Comparison of ENCODE assay signal across 1 cellular context in the genomic region with DNA sequence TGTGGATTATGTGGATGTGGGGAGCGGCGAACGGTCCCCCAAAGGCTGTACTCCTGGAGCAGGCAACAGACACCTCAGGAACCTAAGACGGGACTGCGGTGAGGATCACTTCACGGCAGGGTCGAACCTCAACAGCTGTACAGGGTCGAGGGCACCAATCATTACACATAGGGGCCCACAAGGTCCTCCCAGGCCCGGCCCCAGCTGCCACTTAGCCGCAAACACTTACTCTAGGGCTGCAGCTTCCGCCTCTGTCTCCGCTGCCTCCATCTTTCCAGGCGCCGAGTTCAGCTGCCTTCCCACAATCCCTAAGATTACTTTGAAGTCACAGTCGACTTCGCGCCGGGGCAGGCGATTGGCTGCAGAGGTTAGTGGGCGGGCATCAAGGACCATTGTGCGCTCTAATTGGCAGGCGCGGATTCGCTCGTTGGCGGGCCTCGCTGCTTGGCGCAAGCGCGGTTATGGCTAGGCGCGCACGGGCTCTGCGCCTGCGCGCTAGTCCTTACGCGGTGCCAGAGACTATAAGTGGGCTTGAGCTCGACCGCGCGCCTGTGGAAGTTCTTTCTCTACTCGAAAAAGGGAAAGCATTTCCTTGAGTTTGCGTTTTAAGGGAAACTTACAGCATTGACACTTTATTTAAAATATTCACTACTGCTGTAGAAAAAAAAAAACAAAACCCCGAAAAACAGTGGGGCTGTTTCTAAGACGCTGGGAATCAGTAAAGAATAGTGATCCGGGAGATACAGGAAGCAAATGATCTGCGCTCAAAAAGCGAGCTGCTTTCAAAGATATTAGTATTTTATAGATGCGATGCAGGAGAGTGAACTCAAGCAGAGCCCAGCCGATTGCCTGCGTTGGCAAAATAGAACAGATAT.
TF ChIP-seq lines count a peak whose summit lies in the region.

A gene with protein sequence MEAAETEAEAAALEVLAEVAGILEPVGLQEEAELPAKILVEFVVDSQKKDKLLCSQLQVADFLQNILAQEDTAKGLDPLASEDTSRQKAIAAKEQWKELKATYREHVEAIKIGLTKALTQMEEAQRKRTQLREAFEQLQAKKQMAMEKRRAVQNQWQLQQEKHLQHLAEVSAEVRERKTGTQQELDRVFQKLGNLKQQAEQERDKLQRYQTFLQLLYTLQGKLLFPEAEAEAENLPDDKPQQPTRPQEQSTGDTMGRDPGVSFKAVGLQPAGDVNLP (minus strand): TSS at position 293 of the 875 bp plus-strand sequence. CDS start 23 bp downstream, at position 270.

TF ChIP-seq in K562, 482 proteins besides CTCF, POLR2A, EP300 and RAD21 (continued from another document and continues in another):
- TF ChIP-seq, protein P1, sequence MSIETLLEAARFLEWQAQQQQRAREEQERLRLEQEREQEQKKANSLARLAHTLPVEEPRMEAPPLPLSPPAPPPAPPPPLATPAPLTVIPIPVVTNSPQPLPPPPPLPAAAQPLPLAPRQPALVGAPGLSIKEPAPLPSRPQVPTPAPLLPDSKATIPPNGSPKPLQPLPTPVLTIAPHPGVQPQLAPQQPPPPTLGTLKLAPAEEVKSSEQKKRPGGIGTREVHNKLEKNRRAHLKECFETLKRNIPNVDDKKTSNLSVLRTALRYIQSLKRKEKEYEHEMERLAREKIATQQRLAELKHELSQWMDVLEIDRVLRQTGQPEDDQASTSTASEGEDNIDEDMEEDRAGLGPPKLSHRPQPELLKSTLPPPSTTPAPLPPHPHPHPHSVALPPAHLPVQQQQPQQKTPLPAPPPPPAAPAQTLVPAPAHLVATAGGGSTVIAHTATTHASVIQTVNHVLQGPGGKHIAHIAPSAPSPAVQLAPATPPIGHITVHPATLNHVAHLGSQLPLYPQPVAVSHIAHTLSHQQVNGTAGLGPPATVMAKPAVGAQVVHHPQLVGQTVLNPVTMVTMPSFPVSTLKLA (conservative IDR thresholded peaks at IDR 0.05), result peak; percentile 27 to 58; a peak in 2 of 4 replicates
- TF ChIP-seq, protein P2, sequence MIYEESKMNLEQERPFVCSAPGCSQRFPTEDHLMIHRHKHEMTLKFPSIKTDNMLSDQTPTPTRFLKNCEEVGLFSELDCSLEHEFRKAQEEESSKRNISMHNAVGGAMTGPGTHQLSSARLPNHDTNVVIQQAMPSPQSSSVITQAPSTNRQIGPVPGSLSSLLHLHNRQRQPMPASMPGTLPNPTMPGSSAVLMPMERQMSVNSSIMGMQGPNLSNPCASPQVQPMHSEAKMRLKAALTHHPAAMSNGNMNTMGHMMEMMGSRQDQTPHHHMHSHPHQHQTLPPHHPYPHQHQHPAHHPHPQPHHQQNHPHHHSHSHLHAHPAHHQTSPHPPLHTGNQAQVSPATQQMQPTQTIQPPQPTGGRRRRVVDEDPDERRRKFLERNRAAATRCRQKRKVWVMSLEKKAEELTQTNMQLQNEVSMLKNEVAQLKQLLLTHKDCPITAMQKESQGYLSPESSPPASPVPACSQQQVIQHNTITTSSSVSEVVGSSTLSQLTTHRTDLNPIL (CRISPR knock-in tag; IDR thresholded peaks at IDR 0.05), result no peak
- TF ChIP-seq ZFX (CRISPR knock-in tag; IDR thresholded peaks at IDR 0.05) (no peak), PHF20 (IDR thresholded peaks at IDR 0.05; ENCODE audit: partially characterized antibody) (peak; percentile 80), BCOR (IDR thresholded peaks at IDR 0.05) (no peak), MBD2 (IDR thresholded peaks at IDR 0.05; ENCODE audit: borderline replicate concordance, low read depth) (peak; percentile 86; the same call in 1 of the 2 replicates), KDM5B (IDR thresholded peaks at IDR 0.05; ENCODE audit: insufficient replicate concordance, low read depth, low read length) (peak; percentile 89), POU5F1 (IDR thresholded peaks at IDR 0.05; ENCODE audit: borderline replicate concordance, low read depth, low read length, partially characterized antibody) (no peak), ETV5 (CRISPR knock-in tag; IDR thresholded peaks at IDR 0.05; ENCODE audit: low read depth) (no peak), POLR2G (IDR thresholded peaks at IDR 0.05; ENCODE audit: low read depth, low read length) (peak; percentile 94), GABPA (tag; conservative IDR thresholded peaks at IDR 0.05; ENCODE audit: low read depth) (no peak), UBTF (IDR thresholded peaks at IDR 0.05; ENCODE audit: borderline replicate concordance in 1 of 2, low read depth in 2 of 2, low read length in 2 of 2) (no peak), RBM17 (IDR thresholded peaks at IDR 0.05; ENCODE audit: borderline replicate concordance, low read depth, low read length) (no peak), HES1 (IDR thresholded peaks at IDR 0.05; ENCODE audit: low read depth) (no peak), BCL6 (CRISPR knock-in tag; IDR thresholded peaks at IDR 0.05) (no peak), ESRRB (CRISPR knock-in tag; IDR thresholded peaks at IDR 0.05; ENCODE audit: borderline replicate concordance) (no peak), TAF7 (tag; IDR thresholded peaks at IDR 0.05) (peak; percentile 67), TBL1XR1 (IDR thresholded peaks at IDR 0.05; ENCODE audit: low read length in 2 of 2) (no peak), BRF1 (IDR thresholded peaks at IDR 0.05; ENCODE audit: borderline replicate concordance, extremely low read depth, insufficient read length) (no peak), KLF16 (IDR thresholded peaks at IDR 0.05) (no peak), TEAD1 (CRISPR knock-in tag; IDR thresholded peaks at IDR 0.05) (no peak), RFX5 (IDR thresholded peaks at IDR 0.05; ENCODE audit: low read depth, low read length) (no peak), ZNF583 (CRISPR knock-in tag; IDR thresholded peaks at IDR 0.05) (no peak), DMBX1 (CRISPR knock-in tag; IDR thresholded peaks at IDR 0.05; ENCODE audit: borderline replicate concordance) (no peak), HNRNPH1 (optimal IDR thresholded peaks at IDR 0.05; ENCODE audit: low read depth, low read length) (no peak), PCBP1 (IDR thresholded peaks at IDR 0.05; ENCODE audit: low read depth, low read length, poor library complexity, severe bottlenecking) (no peak), KLF13 (tag; IDR thresholded peaks at IDR 0.05; ENCODE audit: borderline replicate concordance, low read depth) (no peak), TGIF2 (CRISPR knock-in tag; IDR thresholded peaks at IDR 0.05) (no peak), SMAD1 (IDR thresholded peaks at IDR 0.05; ENCODE audit: low read depth, low read length, partially characterized antibody) (peak; percentile 37), ZNF785 (CRISPR knock-in tag; IDR thresholded peaks at IDR 0.05) (no peak), SMAD3 (CRISPR knock-in tag; conservative IDR thresholded peaks at IDR 0.05) (no peak), ZKSCAN1 (IDR thresholded peaks at IDR 0.05; ENCODE audit: low read depth, low read length) (no peak), ESRRA (IDR thresholded peaks at IDR 0.05; ENCODE audit: borderline replicate concordance, low read depth) (no peak), HINFP (tag; conservative IDR thresholded peaks at IDR 0.05; ENCODE audit: low read depth) (no peak), HDGF (IDR thresholded peaks at IDR 0.05) (no peak), XRCC5 (IDR thresholded peaks at IDR 0.05; ENCODE audit: low read depth, low read length) (no peak), HEY1 (CRISPR knock-in tag; IDR thresholded peaks at IDR 0.05; ENCODE audit: borderline replicate concordance) (no peak), ZNF174 (CRISPR knock-in tag; IDR thresholded peaks at IDR 0.05) (no peak), EP400 (IDR thresholded peaks at IDR 0.05) (peak; percentile 80), TCF7L2 (IDR thresholded peaks at IDR 0.05; ENCODE audit: low read depth, low read length) (peak; percentile 68; the same call in 1 of the 2 replicates), SP1 (CRISPR knock-in tag; IDR thresholded peaks at IDR 0.05) (peak; percentile 71)
- TF ChIP-seq, protein P3, sequence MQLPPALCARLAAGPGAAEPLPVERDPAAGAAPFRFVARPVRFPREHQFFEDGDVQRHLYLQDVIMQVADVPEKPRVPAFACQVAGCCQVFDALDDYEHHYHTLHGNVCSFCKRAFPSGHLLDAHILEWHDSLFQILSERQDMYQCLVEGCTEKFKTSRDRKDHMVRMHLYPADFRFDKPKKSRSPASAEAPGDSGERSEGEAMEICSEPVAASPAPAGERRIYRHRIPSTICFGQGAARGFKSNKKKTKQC (CRISPR knock-in tag; IDR thresholded peaks at IDR 0.05), result no peak
- TF ChIP-seq, protein P4, sequence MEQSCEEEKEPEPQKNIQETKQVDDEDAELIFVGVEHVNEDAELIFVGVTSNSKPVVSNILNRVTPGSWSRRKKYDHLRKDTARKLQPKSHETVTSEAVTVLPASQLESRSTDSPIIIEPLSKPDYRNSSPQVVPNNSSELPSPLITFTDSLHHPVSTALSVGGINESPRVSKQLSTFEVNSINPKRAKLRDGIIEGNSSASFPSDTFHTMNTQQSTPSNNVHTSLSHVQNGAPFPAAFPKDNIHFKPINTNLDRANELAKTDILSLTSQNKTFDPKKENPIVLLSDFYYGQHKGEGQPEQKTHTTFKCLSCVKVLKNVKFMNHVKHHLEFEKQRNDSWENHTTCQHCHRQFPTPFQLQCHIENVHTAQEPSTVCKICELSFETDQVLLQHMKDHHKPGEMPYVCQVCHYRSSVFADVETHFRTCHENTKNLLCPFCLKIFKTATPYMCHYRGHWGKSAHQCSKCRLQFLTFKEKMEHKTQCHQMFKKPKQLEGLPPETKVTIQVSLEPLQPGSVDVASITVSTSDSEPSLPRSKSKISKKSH (CRISPR knock-in tag; IDR thresholded peaks at IDR 0.05), result no peak
- TF ChIP-seq, protein P5, sequence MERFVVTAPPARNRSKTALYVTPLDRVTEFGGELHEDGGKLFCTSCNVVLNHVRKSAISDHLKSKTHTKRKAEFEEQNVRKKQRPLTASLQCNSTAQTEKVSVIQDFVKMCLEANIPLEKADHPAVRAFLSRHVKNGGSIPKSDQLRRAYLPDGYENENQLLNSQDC (CRISPR knock-in tag; IDR thresholded peaks at IDR 0.05), result no peak
- TF ChIP-seq, protein P6, sequence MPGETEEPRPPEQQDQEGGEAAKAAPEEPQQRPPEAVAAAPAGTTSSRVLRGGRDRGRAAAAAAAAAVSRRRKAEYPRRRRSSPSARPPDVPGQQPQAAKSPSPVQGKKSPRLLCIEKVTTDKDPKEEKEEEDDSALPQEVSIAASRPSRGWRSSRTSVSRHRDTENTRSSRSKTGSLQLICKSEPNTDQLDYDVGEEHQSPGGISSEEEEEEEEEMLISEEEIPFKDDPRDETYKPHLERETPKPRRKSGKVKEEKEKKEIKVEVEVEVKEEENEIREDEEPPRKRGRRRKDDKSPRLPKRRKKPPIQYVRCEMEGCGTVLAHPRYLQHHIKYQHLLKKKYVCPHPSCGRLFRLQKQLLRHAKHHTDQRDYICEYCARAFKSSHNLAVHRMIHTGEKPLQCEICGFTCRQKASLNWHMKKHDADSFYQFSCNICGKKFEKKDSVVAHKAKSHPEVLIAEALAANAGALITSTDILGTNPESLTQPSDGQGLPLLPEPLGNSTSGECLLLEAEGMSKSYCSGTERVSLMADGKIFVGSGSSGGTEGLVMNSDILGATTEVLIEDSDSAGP (CRISPR knock-in tag; IDR thresholded peaks at IDR 0.05), result no peak
- TF ChIP-seq, protein P7, sequence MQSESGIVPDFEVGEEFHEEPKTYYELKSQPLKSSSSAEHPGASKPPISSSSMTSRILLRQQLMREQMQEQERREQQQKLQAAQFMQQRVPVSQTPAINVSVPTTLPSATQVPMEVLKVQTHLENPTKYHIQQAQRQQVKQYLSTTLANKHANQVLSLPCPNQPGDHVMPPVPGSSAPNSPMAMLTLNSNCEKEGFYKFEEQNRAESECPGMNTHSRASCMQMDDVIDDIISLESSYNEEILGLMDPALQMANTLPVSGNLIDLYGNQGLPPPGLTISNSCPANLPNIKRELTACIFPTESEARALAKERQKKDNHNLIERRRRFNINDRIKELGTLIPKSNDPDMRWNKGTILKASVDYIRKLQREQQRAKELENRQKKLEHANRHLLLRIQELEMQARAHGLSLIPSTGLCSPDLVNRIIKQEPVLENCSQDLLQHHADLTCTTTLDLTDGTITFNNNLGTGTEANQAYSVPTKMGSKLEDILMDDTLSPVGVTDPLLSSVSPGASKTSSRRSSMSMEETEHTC (IDR thresholded peaks at IDR 0.05), result no peak
- TF ChIP-seq, protein P8, sequence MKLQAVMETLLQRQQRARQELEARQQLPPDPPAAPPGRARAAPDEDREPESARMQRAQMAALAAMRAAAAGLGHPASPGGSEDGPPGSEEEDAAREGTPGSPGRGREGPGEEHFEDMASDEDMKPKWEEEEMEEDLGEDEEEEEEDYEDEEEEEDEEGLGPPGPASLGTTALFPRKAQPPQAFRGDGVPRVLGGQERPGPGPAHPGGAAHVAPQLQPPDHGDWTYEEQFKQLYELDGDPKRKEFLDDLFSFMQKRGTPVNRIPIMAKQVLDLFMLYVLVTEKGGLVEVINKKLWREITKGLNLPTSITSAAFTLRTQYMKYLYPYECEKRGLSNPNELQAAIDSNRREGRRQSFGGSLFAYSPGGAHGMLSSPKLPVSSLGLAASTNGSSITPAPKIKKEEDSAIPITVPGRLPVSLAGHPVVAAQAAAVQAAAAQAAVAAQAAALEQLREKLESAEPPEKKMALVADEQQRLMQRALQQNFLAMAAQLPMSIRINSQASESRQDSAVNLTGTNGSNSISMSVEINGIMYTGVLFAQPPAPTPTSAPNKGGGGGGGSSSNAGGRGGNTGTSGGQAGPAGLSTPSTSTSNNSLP (IDR thresholded peaks at IDR 0.05; ENCODE audit: borderline replicate concordance, low read depth, low read length), result no peak
